ENCODE assay signal across 7 cellular contexts in the genomic region with DNA sequence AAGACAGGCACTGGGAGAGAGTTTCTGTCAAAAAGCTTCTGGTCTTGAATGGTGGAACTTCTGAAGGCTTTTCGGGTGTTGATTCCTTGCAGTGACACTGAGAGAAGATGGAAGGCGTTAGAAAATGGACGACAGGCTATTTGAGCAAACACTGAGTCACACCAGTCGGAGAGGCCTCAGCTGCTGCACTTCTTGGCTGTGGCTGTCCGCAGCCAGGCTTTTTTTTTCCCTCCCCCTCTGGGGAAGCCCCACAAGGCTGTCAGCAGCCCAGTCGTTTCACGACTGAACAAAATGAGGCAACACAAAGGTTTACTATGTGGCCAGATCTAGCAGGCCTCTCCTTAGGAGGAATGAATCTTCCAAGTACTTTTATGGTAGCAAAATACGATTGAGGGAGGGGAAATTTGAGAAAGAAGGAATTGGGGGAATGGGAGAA. TPM values are rescaled to one million over a fixed set of nuclear protein-coding genes. Genes with fewer than 3 reads are reported as not detected.
DNase-seq lines count a peak whose midpoint lies in the region; ATAC-seq and TF ChIP-seq lines count a peak whose summit lies in the region.

No MANE protein-coding gene starts in this region.

- H3K4me1 ChIP-seq in esophagus squamous epithelium (peaks cover 19 to 100% (median 50%) of the 10 kb centered on the region in 3 donors), tibial nerve (peaks cover 0 to 78% (median 31%) of the 10 kb centered on the region in 4 donors)

- no peak overlapping the region for H3K4me3 ChIP-seq in esophagus squamous epithelium
- H3K4me3 ChIP-seq in tibial nerve = no peak overlapping the region

- ATAC-seq in GM18858 (IDR thresholded peaks at IDR 0.05; ENCODE audit: unreplicated experiment) (peak; percentile 63), HG03439 (IDR thresholded peaks at IDR 0.05; ENCODE audit: unreplicated experiment) (peak; percentile 82), natural killer cell (peak; percentile 35 to 77 (median 70)), HG03196 (IDR thresholded peaks at IDR 0.05; ENCODE audit: unreplicated experiment) (no peak)

- peak overlapping the region; percentile 14 for H3K4me3 Mint-ChIP-seq in natural killer cell

- TF ChIP-seq POLR2A in esophagus squamous epithelium (IDR thresholded peaks at IDR 0.05) = no peak
- TF ChIP-seq POLR2A in tibial nerve (IDR thresholded peaks at IDR 0.05) = no peak

- TF ChIP-seq CTCF in esophagus squamous epithelium (IDR thresholded peaks at IDR 0.05) (peak in 1 of 6 experiments; percentile 18), natural killer cell (IDR thresholded peaks at IDR 0.05) (no peak), tibial nerve (IDR thresholded peaks at IDR 0.05) (peak in 1 of 5 experiments; percentile 8)

- H3K9me3 ChIP-seq in esophagus squamous epithelium = no peaks in the 10 kb centered on the region
- no peaks in the 10 kb centered on the region for H3K9me3 ChIP-seq in tibial nerve

- H3K36me3 Mint-ChIP-seq in natural killer cell = peaks cover 10% of the 10 kb centered on the region

- H3K36me3 ChIP-seq in esophagus squamous epithelium (peaks cover 14 to 72% (median 35%) of the 10 kb centered on the region in 3 donors), tibial nerve (peaks cover 0 to 47% (median 16%) of the 10 kb centered on the region in 3 donors)

- intact Hi-C loops in esophagus squamous epithelium (cut with DNase I) = loop anchor here (10.0 kb wide), 1 partner anchor 66 kb away; no protein-coding TSS in a partner anchor
- intact Hi-C loops in natural killer cell (cut with micrococcal nuclease) = loop anchor here (5.0 kb wide), 2 partner anchors 74 to 189 kb away; partner anchors contain the start of gene WASF2

- no peaks in the 10 kb centered on the region for H3K9me3 Mint-ChIP-seq in natural killer cell

- WGBS in esophagus squamous epithelium, 2 donors = 5 to 16% methylated on average over 5 to 8 of the region's 8 CpGs
- 12 to 18% methylated on average over 8 of the region's 8 CpGs for WGBS in tibial nerve, 2 donors

- TF ChIP-seq EP300 in tibial nerve (IDR thresholded peaks at IDR 0.05) = peak in 1 of 2 donors; percentile 81

- no peaks in the 10 kb centered on the region for H3K27me3 Mint-ChIP-seq in natural killer cell (ENCODE audit: low read depth in 2 of 2)

- H3K27ac ChIP-seq in esophagus squamous epithelium (peak overlapping the region; percentile 55 to 86 (median 82)), tibial nerve (peak overlapping the region; percentile 48 to 94 (median 68))

- H3K27me3 ChIP-seq in esophagus squamous epithelium (no peaks in the 10 kb centered on the region), tibial nerve (no peaks in the 10 kb centered on the region)

- H3K4me1 Mint-ChIP-seq in natural killer cell = peaks cover 45 to 46% of the 10 kb centered on the region in 2 donors

- DNase-seq in activated CD4-positive, alpha-beta T cell treated with anti-CD3 and anti-CD28 coated beads, Interleukin-2, amount 50 U/mL, for 4 hours = peak; percentile 19 to 30
- DNase-seq in esophagus squamous epithelium (lab: John Stamatoyannopoulos, UW) = no peak
- DNase-seq in natural killer cell = no peak
- peak in 1 of 2 donors; percentile 61 for DNase-seq in tibial nerve (ENCODE audit: low spot score in 2 of 2)

- H3K27ac Mint-ChIP-seq in natural killer cell = peak overlapping the region; percentile 86 to 87

RNA-seq across cellular contexts. Expression of gene GPR3, which starts 25.9 kb away (rescaled TPM):
- under 1 TPM in 1 of 4 donors, not detected in 3; 0.38 TPM for total RNA-seq in esophagus squamous epithelium
- total RNA-seq in natural killer cell = under 1 TPM; 0.39 to 0.87 (median 0.60) TPM
- total RNA-seq in tibial nerve = not detected

RNA-seq across cellular contexts. Expression of gene CD164L2, which starts 35.2 kb away (rescaled TPM):
- total RNA-seq in esophagus squamous epithelium (10 to 100 TPM in 1 of 4 donors, 1 to 10 TPM in 3; 4.8 to 15.4 (median 6.5) TPM), natural killer cell (under 1 TPM in 1 of 3 donors, not detected in 2; 0.40 TPM), tibial nerve (not detected)

RNA-seq across cellular contexts. Expression of gene FCN3, which starts 43.7 kb away (rescaled TPM):
- total RNA-seq in esophagus squamous epithelium (1 to 10 TPM; 3.0 to 4.7 (median 4.3) TPM), natural killer cell (not detected), tibial nerve (1 to 10 TPM in 3 of 4 donors, not detected in 1; 2.5 to 8.7 (median 3.7) TPM)

RNA-seq across cellular contexts. Expression of gene MAP3K6, which starts 51.6 kb away (rescaled TPM):
- 100 to 1,000 TPM in 1 of 4 donors, 10 to 100 TPM in 3; 72.3 to 121 (median 76.9) TPM for total RNA-seq in esophagus squamous epithelium
- total RNA-seq in natural killer cell = 10 to 100 TPM in 2 of 3 donors, 1 to 10 TPM in 1; 8.2 to 15.1 (median 12.1) TPM
- 100 to 1,000 TPM in 2 of 4 donors, 10 to 100 TPM in 2; 82.2 to 122 (median 101) TPM for total RNA-seq in tibial nerve

Comparison
In these comparisons a context has a peak if more than half of its experiments do, and no peak if none do; other contexts are left out.
1. DNase-seq: peak in activated CD4-positive, alpha-beta T cell treated with anti-CD3 and anti-CD28 coated beads, Interleukin-2, amount 50 U/mL, for 4 hours (2 of 2); none in esophagus squamous epithelium (single experiment) and natural killer cell (single experiment).
2. RNA of gene CD164L2, which starts 35.2 kb away (total RNA-seq): 4.8 to 15.4 TPM in esophagus squamous epithelium; 0.40 TPM in natural killer cell and not detected in tibial nerve; every median in the first group is over 4 times any median in the second.